In genomic region chr2:98399112-98399511, GRCh38 we compare ENCODE assay signal across 9 cellular contexts. TPM values are rescaled to one million over a fixed set of nuclear protein-coding genes. Genes with fewer than 3 reads are reported as not detected.
"Had no signal": no experiment of that assay in that cellular context is flagged by ENCODE, and none has a peak within 500 bp of the region (broad histone marks: within the 10 kb centered on the region; RNA-seq: fewer than 3 reads in every experiment).

No MANE protein-coding gene starts in this region.

- H3K4me3 ChIP-seq: K562 had no signal

- H3K4me1 Mint-ChIP-seq: IgD-negative memory B cell had no signal

- FAIRE-seq: HepG2, K562 had no signal

- DNase-seq: IMR-90, KBM-7, KG1 had no signal

- H3K27ac Mint-ChIP-seq: IgD-negative memory B cell had no signal

- H3K36me3 Mint-ChIP-seq: IgD-negative memory B cell had no signal

- H3K4me3 Mint-ChIP-seq: IgD-negative memory B cell had no signal

- H3K27ac ChIP-seq: HL-60 had no signal

- ATAC-seq: HepG2, K562 had no signal

RNA-seq across cellular contexts. Expression of gene CNGA3, which starts 52.9 kb away (rescaled TPM):
- total RNA-seq: HepG2, HT-29, HT1080, K562 had no signal
- polyA plus RNA-seq: HepG2, IgD-negative memory B cell, IMR-90, K562 had no signal
